Comparison of ENCODE assay signal across 9 cellular contexts in genomic region chr16:51538707-51539604, GRCh38.
DNase-seq lines count a peak whose midpoint lies in the region; ATAC-seq and TF ChIP-seq lines count a peak whose summit lies in the region.
"Had no signal": no experiment of that assay in that cellular context is flagged by ENCODE, and none has a peak within 500 bp of the region (broad histone marks: within the 10 kb centered on the region; RNA-seq: fewer than 3 reads in every experiment).

No MANE protein-coding gene starts in this region.

- no peaks in the 10 kb centered on the region for H4K20me1 ChIP-seq in Loucy (ENCODE audit: insufficient read depth, low read length, poor library complexity, severe bottlenecking)

- DNase-seq in COLO829 (ENCODE audit: low spot score) (peak; percentile 88), astrocyte of the hippocampus (ENCODE audit: low read depth, low spot score) (peak; percentile 90), lung microvascular endothelial cell (ENCODE audit: low read depth in 2 of 2) (peak; percentile 31 to 79), activated gamma-delta T cell treated with Interleukin-2 at 50 U/mL for 16 hours (no peak), psoas muscle (no peak), left ventricle myocardium superior (no peak), H7 (no peak)
- DNase-seq: SHP77 treated with DMSO at 0.1 percent for 48 hours had no signal

- 31% methylated on average over 7 of the region's 7 CpGs for WGBS in psoas muscle, 3 donors

- H3K9me2 ChIP-seq in Loucy (replicated peaks; ENCODE audit: low read depth, low read length): no peaks in the 10 kb centered on the region

- intact Hi-C loops in psoas muscle (cut with DNase I): no loop called here
- intact Hi-C loops in left ventricle myocardium superior (cut with micrococcal nuclease): no loop called here

- H3K4me2 ChIP-seq in Loucy (ENCODE audit: low read depth, low read length, poor library complexity, severe bottlenecking): peak overlapping the region; percentile 21

- H3K27me3 ChIP-seq in Loucy (ENCODE audit: insufficient read depth, low read length, poor library complexity, severe bottlenecking) (no peaks in the 10 kb centered on the region), psoas muscle (ENCODE audit: insufficient read depth in 3 of 3, low read length in 2 of 3) (no peaks in the 10 kb centered on the region), H7 (ENCODE audit: control insufficient read depth, insufficient read depth, low read length) (no peaks in the 10 kb centered on the region)

- H3K9me3 ChIP-seq in Loucy (ENCODE audit: insufficient read depth, low read depth, low read length) (no peaks in the 10 kb centered on the region), psoas muscle (no peaks in the 10 kb centered on the region)

- no peaks in the 10 kb centered on the region for H3F3A ChIP-seq in Loucy (ENCODE audit: low read depth)

- no peak overlapping the region for H3K4me3 ChIP-seq in Loucy (ENCODE audit: low read length, poor library complexity, severe bottlenecking)
- no peak overlapping the region for H3K4me3 ChIP-seq in psoas muscle
- H3K4me3 ChIP-seq in H7 (ENCODE audit: insufficient read depth, low read depth, low read length): no peak overlapping the region

- TF ChIP-seq CTCF in Loucy (conservative IDR thresholded peaks at IDR 0.05; ENCODE audit: low read length) (no peak), psoas muscle (IDR thresholded peaks at IDR 0.05) (no peak)

- ATAC-seq in psoas muscle (no peak), left ventricle myocardium superior (no peak)

- H3K79me2 ChIP-seq in Loucy (ENCODE audit: insufficient read depth, low read length): no peaks in the 10 kb centered on the region

- H3K36me3 ChIP-seq in Loucy (ENCODE audit: insufficient read depth, low read length) (no peaks in the 10 kb centered on the region), psoas muscle (ENCODE audit: insufficient read depth in 1 of 2, low read depth in 1 of 2) (no peaks in the 10 kb centered on the region), H7 (replicated peaks; ENCODE audit: control insufficient read depth, insufficient read depth, low read length) (no peaks in the 10 kb centered on the region)

- H3K4me1 ChIP-seq in Loucy (ENCODE audit: insufficient read depth, low read length, poor library complexity, severe bottlenecking): peaks cover 8% of the 10 kb centered on the region
- H3K4me1 ChIP-seq in psoas muscle: no peaks in the 10 kb centered on the region

- no peak overlapping the region for H3K9ac ChIP-seq in Loucy (ENCODE audit: low read depth, low read length, poor library complexity, severe bottlenecking)

- no peak overlapping the region for H3K27ac ChIP-seq in psoas muscle

- H2AFZ ChIP-seq in Loucy (ENCODE audit: low read length): no peak overlapping the region

Comparison
In these comparisons a context has a peak if more than half of its experiments do, and no peak if none do; other contexts are left out.
1. DNase-seq: peak in COLO829 (single experiment), astrocyte of the hippocampus (single experiment) and lung microvascular endothelial cell (2 of 2); none in activated gamma-delta T cell treated with Interleukin-2 at 50 U/mL for 16 hours (single experiment), psoas muscle (0 of 2), left ventricle myocardium superior (single experiment) and H7 (single experiment).